ENCODE assay signal across 15 cellular contexts in genomic region chr4:3637326-3638016, GRCh38.
"Had no signal": no experiment of that assay in that cellular context is flagged by ENCODE, and none has a peak within 500 bp of the region (broad histone marks: within the 10 kb centered on the region; RNA-seq: fewer than 3 reads in every experiment).

No MANE protein-coding gene starts in this region.

- H3K4me1 ChIP-seq: foreskin keratinocyte, heart left ventricle, sigmoid colon, upper lobe of left lung had no signal

- H3K4me3 ChIP-seq: heart left ventricle, sigmoid colon, SK-N-MC, upper lobe of left lung had no signal

- H3K36me3 ChIP-seq: heart left ventricle, neutrophil, sigmoid colon, upper lobe of left lung had no signal

- H3K9me3 ChIP-seq: neutrophil, sigmoid colon, upper lobe of left lung had no signal

- DNase-seq: activated CD4-positive, alpha-beta T cell treated with anti-CD3 and anti-CD28 coated beads for 48 hours; activated CD8-positive, alpha-beta memory T cell treated with anti-CD3 and anti-CD28 coated beads, Interleukin-2, amount 50 U/mL, for 48 hours; activated CD8-positive, alpha-beta T cell treated with anti-CD3 and anti-CD28 coated beads, Interleukin-2, amount 10 ng/mL, durations not matched to agents 7 days and 5 days; activated naive CD4-positive, alpha-beta T cell treated with Interleukin-2 at 50 U/mL for 16 hours; central memory CD4-positive, alpha-beta T cell; foreskin keratinocyte; islet precursor cell; sigmoid colon; stimulated activated CD4-positive, alpha-beta T cell treated with anti-CD3 and anti-CD28 coated beads, Interleukin-12 subunit alpha, Interleukin-12 subunit beta, amount 100 ng/mL, for 4 hours; stimulated activated naive CD4-positive, alpha-beta T cell had no signal

- ATAC-seq: activated CD8-positive, alpha-beta T cell treated with anti-CD3 and anti-CD28 coated beads, Interleukin-2, amount 10 ng/mL, durations not matched to agents 7 days and 5 days; foreskin keratinocyte; heart left ventricle; WTC11 had no signal

- H3K27ac ChIP-seq: foreskin keratinocyte, heart left ventricle, neutrophil, sigmoid colon, SK-N-MC, upper lobe of left lung had no signal
